ENCODE assay signal across 1 cellular context in the genomic region with DNA sequence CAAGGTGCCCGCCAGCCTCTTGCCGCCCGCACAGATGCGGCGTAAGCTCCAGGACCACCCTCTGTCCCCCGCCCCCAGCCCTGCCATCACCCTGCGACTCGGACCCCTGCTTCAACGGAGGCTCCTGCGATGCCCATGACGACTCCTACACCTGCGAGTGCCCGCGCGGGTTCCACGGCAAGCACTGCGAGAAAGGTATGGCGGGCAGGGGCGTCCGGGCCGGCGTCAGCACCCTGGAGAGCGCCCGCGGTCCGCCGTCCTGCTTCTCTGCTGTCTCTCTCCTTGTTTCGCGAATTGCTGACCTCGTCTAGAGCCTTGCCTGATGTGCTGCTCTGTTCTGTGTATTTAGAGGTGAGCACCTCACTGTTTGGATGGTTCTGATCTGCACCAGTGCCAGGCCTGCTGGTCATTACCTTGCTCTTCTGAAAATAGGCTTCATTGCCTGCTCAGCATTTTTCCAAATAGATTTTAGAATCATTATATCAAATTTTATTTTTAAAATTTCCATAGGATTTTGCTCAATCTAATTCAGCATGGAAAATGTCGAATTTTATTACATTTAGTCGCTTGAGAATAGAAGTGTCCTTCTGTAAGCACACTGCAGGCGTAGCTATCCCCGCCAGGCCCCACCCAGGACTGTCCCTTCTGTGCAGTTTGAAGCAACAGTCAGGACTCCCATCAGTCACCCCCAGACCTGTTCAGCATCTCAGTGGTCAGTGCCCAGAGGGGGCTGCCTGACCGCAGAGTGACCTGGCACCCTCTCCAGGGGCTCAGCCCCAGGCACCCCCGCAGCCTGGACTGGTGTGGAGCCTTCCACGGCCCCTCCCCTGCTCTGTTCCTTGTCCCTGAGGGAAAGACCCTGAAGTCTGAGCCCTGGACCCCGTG.
TF ChIP-seq lines count a peak whose summit lies in the region.

No MANE protein-coding gene starts in this region.

TF ChIP-seq in K562, 482 proteins besides CTCF, POLR2A, EP300 and RAD21 (continued from another document):
- TF ChIP-seq, protein P1, sequence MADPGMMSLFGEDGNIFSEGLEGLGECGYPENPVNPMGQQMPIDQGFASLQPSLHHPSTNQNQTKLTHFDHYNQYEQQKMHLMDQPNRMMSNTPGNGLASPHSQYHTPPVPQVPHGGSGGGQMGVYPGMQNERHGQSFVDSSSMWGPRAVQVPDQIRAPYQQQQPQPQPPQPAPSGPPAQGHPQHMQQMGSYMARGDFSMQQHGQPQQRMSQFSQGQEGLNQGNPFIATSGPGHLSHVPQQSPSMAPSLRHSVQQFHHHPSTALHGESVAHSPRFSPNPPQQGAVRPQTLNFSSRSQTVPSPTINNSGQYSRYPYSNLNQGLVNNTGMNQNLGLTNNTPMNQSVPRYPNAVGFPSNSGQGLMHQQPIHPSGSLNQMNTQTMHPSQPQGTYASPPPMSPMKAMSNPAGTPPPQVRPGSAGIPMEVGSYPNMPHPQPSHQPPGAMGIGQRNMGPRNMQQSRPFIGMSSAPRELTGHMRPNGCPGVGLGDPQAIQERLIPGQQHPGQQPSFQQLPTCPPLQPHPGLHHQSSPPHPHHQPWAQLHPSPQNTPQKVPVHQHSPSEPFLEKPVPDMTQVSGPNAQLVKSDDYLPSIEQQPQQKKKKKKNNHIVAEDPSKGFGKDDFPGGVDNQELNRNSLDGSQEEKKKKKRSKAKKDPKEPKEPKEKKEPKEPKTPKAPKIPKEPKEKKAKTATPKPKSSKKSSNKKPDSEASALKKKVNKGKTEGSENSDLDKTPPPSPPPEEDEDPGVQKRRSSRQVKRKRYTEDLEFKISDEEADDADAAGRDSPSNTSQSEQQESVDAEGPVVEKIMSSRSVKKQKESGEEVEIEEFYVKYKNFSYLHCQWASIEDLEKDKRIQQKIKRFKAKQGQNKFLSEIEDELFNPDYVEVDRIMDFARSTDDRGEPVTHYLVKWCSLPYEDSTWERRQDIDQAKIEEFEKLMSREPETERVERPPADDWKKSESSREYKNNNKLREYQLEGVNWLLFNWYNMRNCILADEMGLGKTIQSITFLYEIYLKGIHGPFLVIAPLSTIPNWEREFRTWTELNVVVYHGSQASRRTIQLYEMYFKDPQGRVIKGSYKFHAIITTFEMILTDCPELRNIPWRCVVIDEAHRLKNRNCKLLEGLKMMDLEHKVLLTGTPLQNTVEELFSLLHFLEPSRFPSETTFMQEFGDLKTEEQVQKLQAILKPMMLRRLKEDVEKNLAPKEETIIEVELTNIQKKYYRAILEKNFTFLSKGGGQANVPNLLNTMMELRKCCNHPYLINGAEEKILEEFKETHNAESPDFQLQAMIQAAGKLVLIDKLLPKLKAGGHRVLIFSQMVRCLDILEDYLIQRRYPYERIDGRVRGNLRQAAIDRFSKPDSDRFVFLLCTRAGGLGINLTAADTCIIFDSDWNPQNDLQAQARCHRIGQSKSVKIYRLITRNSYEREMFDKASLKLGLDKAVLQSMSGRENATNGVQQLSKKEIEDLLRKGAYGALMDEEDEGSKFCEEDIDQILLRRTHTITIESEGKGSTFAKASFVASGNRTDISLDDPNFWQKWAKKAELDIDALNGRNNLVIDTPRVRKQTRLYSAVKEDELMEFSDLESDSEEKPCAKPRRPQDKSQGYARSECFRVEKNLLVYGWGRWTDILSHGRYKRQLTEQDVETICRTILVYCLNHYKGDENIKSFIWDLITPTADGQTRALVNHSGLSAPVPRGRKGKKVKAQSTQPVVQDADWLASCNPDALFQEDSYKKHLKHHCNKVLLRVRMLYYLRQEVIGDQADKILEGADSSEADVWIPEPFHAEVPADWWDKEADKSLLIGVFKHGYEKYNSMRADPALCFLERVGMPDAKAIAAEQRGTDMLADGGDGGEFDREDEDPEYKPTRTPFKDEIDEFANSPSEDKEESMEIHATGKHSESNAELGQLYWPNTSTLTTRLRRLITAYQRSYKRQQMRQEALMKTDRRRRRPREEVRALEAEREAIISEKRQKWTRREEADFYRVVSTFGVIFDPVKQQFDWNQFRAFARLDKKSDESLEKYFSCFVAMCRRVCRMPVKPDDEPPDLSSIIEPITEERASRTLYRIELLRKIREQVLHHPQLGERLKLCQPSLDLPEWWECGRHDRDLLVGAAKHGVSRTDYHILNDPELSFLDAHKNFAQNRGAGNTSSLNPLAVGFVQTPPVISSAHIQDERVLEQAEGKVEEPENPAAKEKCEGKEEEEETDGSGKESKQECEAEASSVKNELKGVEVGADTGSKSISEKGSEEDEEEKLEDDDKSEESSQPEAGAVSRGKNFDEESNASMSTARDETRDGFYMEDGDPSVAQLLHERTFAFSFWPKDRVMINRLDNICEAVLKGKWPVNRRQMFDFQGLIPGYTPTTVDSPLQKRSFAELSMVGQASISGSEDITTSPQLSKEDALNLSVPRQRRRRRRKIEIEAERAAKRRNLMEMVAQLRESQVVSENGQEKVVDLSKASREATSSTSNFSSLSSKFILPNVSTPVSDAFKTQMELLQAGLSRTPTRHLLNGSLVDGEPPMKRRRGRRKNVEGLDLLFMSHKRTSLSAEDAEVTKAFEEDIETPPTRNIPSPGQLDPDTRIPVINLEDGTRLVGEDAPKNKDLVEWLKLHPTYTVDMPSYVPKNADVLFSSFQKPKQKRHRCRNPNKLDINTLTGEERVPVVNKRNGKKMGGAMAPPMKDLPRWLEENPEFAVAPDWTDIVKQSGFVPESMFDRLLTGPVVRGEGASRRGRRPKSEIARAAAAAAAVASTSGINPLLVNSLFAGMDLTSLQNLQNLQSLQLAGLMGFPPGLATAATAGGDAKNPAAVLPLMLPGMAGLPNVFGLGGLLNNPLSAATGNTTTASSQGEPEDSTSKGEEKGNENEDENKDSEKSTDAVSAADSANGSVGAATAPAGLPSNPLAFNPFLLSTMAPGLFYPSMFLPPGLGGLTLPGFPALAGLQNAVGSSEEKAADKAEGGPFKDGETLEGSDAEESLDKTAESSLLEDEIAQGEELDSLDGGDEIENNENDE (IDR thresholded peaks at IDR 0.05; ENCODE audit: low read depth, low read length) = no peak
- TF ChIP-seq, protein P2, sequence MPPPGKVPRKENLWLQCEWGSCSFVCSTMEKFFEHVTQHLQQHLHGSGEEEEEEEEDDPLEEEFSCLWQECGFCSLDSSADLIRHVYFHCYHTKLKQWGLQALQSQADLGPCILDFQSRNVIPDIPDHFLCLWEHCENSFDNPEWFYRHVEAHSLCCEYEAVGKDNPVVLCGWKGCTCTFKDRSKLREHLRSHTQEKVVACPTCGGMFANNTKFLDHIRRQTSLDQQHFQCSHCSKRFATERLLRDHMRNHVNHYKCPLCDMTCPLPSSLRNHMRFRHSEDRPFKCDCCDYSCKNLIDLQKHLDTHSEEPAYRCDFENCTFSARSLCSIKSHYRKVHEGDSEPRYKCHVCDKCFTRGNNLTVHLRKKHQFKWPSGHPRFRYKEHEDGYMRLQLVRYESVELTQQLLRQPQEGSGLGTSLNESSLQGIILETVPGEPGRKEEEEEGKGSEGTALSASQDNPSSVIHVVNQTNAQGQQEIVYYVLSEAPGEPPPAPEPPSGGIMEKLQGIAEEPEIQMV (tag; conservative IDR thresholded peaks at IDR 0.05; ENCODE audit: low read depth) = peak; percentile 84
- peak; percentile 95 for TF ChIP-seq EHMT2 (IDR thresholded peaks at IDR 0.05)
- TF ChIP-seq ZNF121 (CRISPR knock-in tag; conservative IDR thresholded peaks at IDR 0.05) = no peak
- TF ChIP-seq C11orf30 (IDR thresholded peaks at IDR 0.05; ENCODE audit: low read depth) = peak; percentile 61
- TF ChIP-seq ETS2 (tag; IDR thresholded peaks at IDR 0.05; ENCODE audit: borderline replicate concordance, poor library complexity, severe bottlenecking) = no peak
- TF ChIP-seq MAZ (CRISPR knock-in tag; conservative IDR thresholded peaks at IDR 0.05 in 1 of 2, IDR thresholded peaks at IDR 0.05 in 1 of 2) = 0 out of 4 replicates have a peak, but pooled peaks of 1 of the 2 experiments have one; percentile 30
- TF ChIP-seq, protein P3, sequence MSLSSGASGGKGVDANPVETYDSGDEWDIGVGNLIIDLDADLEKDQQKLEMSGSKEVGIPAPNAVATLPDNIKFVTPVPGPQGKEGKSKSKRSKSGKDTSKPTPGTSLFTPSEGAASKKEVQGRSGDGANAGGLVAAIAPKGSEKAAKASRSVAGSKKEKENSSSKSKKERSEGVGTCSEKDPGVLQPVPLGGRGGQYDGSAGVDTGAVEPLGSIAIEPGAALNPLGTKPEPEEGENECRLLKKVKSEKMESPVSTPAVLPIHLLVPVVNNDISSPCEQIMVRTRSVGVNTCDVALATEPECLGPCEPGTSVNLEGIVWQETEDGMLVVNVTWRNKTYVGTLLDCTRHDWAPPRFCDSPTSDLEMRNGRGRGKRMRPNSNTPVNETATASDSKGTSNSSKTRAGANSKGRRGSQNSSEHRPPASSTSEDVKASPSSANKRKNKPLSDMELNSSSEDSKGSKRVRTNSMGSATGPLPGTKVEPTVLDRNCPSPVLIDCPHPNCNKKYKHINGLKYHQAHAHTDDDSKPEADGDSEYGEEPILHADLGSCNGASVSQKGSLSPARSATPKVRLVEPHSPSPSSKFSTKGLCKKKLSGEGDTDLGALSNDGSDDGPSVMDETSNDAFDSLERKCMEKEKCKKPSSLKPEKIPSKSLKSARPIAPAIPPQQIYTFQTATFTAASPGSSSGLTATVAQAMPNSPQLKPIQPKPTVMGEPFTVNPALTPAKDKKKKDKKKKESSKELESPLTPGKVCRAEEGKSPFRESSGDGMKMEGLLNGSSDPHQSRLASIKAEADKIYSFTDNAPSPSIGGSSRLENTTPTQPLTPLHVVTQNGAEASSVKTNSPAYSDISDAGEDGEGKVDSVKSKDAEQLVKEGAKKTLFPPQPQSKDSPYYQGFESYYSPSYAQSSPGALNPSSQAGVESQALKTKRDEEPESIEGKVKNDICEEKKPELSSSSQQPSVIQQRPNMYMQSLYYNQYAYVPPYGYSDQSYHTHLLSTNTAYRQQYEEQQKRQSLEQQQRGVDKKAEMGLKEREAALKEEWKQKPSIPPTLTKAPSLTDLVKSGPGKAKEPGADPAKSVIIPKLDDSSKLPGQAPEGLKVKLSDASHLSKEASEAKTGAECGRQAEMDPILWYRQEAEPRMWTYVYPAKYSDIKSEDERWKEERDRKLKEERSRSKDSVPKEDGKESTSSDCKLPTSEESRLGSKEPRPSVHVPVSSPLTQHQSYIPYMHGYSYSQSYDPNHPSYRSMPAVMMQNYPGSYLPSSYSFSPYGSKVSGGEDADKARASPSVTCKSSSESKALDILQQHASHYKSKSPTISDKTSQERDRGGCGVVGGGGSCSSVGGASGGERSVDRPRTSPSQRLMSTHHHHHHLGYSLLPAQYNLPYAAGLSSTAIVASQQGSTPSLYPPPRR (CRISPR knock-in tag; IDR thresholded peaks at IDR 0.05; ENCODE audit: borderline replicate concordance) = peak; percentile 65; the same call in 1 of the 2 replicates
- TF ChIP-seq, protein P4, sequence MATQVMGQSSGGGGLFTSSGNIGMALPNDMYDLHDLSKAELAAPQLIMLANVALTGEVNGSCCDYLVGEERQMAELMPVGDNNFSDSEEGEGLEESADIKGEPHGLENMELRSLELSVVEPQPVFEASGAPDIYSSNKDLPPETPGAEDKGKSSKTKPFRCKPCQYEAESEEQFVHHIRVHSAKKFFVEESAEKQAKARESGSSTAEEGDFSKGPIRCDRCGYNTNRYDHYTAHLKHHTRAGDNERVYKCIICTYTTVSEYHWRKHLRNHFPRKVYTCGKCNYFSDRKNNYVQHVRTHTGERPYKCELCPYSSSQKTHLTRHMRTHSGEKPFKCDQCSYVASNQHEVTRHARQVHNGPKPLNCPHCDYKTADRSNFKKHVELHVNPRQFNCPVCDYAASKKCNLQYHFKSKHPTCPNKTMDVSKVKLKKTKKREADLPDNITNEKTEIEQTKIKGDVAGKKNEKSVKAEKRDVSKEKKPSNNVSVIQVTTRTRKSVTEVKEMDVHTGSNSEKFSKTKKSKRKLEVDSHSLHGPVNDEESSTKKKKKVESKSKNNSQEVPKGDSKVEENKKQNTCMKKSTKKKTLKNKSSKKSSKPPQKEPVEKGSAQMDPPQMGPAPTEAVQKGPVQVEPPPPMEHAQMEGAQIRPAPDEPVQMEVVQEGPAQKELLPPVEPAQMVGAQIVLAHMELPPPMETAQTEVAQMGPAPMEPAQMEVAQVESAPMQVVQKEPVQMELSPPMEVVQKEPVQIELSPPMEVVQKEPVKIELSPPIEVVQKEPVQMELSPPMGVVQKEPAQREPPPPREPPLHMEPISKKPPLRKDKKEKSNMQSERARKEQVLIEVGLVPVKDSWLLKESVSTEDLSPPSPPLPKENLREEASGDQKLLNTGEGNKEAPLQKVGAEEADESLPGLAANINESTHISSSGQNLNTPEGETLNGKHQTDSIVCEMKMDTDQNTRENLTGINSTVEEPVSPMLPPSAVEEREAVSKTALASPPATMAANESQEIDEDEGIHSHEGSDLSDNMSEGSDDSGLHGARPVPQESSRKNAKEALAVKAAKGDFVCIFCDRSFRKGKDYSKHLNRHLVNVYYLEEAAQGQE (CRISPR knock-in tag; IDR thresholded peaks at IDR 0.05; ENCODE audit: low read depth) = peak; percentile 95
- TF ChIP-seq, protein P5, sequence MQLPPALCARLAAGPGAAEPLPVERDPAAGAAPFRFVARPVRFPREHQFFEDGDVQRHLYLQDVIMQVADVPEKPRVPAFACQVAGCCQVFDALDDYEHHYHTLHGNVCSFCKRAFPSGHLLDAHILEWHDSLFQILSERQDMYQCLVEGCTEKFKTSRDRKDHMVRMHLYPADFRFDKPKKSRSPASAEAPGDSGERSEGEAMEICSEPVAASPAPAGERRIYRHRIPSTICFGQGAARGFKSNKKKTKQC (CRISPR knock-in tag; IDR thresholded peaks at IDR 0.05) = peak; percentile 92; the same call in 1 of the 2 replicates
- peak; percentile 93 for TF ChIP-seq MIER1 (IDR thresholded peaks at IDR 0.05; ENCODE audit: low read depth)
- TF ChIP-seq MAFG (tag; conservative IDR thresholded peaks at IDR 0.05) = peak; percentile 60
- TF ChIP-seq, protein P6, sequence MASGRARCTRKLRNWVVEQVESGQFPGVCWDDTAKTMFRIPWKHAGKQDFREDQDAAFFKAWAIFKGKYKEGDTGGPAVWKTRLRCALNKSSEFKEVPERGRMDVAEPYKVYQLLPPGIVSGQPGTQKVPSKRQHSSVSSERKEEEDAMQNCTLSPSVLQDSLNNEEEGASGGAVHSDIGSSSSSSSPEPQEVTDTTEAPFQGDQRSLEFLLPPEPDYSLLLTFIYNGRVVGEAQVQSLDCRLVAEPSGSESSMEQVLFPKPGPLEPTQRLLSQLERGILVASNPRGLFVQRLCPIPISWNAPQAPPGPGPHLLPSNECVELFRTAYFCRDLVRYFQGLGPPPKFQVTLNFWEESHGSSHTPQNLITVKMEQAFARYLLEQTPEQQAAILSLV (tag; IDR thresholded peaks at IDR 0.05) = no peak
- 0 out of 2 replicates have a peak, but pooled peaks have one; percentile 47 for TF ChIP-seq NR2C2 (CRISPR knock-in tag; IDR thresholded peaks at IDR 0.05)
- no peak for TF ChIP-seq NR2C2 (tag; IDR thresholded peaks at IDR 0.05)
- TF ChIP-seq SRF (CRISPR knock-in tag; IDR thresholded peaks at IDR 0.05) = peak in 1 of 2 experiments; percentile 27; a peak in 1 of 4 replicates
- TF ChIP-seq, protein P7, sequence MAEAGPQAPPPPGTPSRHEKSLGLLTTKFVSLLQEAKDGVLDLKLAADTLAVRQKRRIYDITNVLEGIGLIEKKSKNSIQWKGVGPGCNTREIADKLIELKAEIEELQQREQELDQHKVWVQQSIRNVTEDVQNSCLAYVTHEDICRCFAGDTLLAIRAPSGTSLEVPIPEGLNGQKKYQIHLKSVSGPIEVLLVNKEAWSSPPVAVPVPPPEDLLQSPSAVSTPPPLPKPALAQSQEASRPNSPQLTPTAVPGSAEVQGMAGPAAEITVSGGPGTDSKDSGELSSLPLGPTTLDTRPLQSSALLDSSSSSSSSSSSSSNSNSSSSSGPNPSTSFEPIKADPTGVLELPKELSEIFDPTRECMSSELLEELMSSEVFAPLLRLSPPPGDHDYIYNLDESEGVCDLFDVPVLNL (CRISPR knock-in tag; IDR thresholded peaks at IDR 0.05; ENCODE audit: low read depth) = 0 out of 2 replicates have a peak, but pooled peaks have one; percentile 46
- peak; percentile 77 for TF ChIP-seq ZNF316 (IDR thresholded peaks at IDR 0.05)
- peak; percentile 50 for TF ChIP-seq SAP30 (IDR thresholded peaks at IDR 0.05; ENCODE audit: borderline replicate concordance, insufficient read depth, low read depth, low read length, poor library complexity, severe bottlenecking)
TF ChIP-seq in K562: peak in this region for 19.
